In the genomic region with DNA sequence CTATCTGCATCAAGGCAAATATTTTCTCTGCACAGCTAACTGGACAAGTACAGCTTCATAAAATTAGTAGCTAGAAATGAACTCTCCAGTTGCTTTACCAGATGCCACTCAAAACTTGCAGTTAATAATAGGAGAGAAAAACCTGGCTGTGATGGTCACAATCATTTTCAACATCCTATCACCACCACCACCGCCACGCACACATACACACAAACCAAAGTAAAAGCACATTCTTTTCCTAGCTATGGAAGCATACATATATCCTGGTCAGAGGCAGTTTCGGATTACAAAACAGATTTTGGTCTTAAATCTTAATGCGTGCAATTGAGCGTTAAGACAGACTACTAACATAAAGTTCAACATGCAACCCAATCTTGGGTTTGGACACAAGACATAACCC, we compare ENCODE assay signal across 8 cellular contexts. TPM values are rescaled to one million over a fixed set of nuclear protein-coding genes. Genes with fewer than 3 reads are reported as not detected.
A peak's percentile ranks its signal among the peaks of the same experiment; 100 is the strongest.
DNase-seq lines count a peak whose midpoint lies in the region; ATAC-seq and TF ChIP-seq lines count a peak whose summit lies in the region.

No MANE protein-coding gene starts in this region.

- peaks cover 4% of the 10 kb centered on the region for H3K36me3 Mint-ChIP-seq in CD4-positive, CD25-positive, alpha-beta regulatory T cell
- peaks cover 23% of the 10 kb centered on the region for H3K36me3 Mint-ChIP-seq in nephron (ENCODE audit: low read depth)

- peak overlapping the region; percentile 89 for H3K4me2 ChIP-seq in MM.1S (ENCODE audit: low read depth, low read length)

- DNase-seq in CD4-positive, CD25-positive, alpha-beta regulatory T cell = peak in 1 of 3 donors; percentile 41
- DNase-seq in MM.1S = no peak
- no peak for DNase-seq in effector memory CD4-positive, alpha-beta T cell
- DNase-seq in NCI-H2227 treated with DMSO at 0.1 percent for 48 hours (lab: John Stamatoyannopoulos, UW) = no peak
- no peak for DNase-seq in NCI-H2029 (lab: John Stamatoyannopoulos, UW)
- no peak for DNase-seq in stimulated activated CD4-positive, alpha-beta T cell treated with anti-CD3 and anti-CD28 coated beads, Interleukin-12 subunit alpha, Interleukin-12 subunit beta, amount 100 ng/mL, for 4 hours

- peak overlapping the region in 2 of 3 donors; percentile 73 to 93 for H3K27ac Mint-ChIP-seq in CD4-positive, CD25-positive, alpha-beta regulatory T cell
- H3K27ac Mint-ChIP-seq in nephron = peak overlapping the region; percentile 73 to 99 (median 96)

- peaks cover 65% of the 10 kb centered on the region for H3K79me2 ChIP-seq in MM.1S (ENCODE audit: low read length)

- peaks cover 32% of the 10 kb centered on the region for H3K4me1 ChIP-seq in CD4-positive, CD25-positive, alpha-beta regulatory T cell (ENCODE audit: control insufficient read depth, insufficient read depth, low read length, poor library complexity, severe bottlenecking)
- peaks cover 11% of the 10 kb centered on the region for H3K4me1 ChIP-seq in MM.1S (ENCODE audit: low read length)
- peaks cover 19% of the 10 kb centered on the region for H3K4me1 ChIP-seq in effector memory CD4-positive, alpha-beta T cell (ENCODE audit: control insufficient read depth, insufficient read depth, low read length, poor library complexity, severe bottlenecking)

- H3K27ac ChIP-seq in CD4-positive, CD25-positive, alpha-beta regulatory T cell (ENCODE audit: insufficient read depth, low read length, poor library complexity, severe bottlenecking) = no peak overlapping the region
- no peak overlapping the region for H3K27ac ChIP-seq in MM.1S (ENCODE audit: low read length)
- H3K27ac ChIP-seq in effector memory CD4-positive, alpha-beta T cell (ENCODE audit: insufficient read depth, low read length, poor library complexity, severe bottlenecking) = no peak overlapping the region

- peaks cover 0 to 3% (median 0%) of the 10 kb centered on the region in 7 donors for H3K9me3 Mint-ChIP-seq in CD4-positive, CD25-positive, alpha-beta regulatory T cell
- no peaks in the 10 kb centered on the region for H3K9me3 Mint-ChIP-seq in nephron

- ATAC-seq in CD4-positive, CD25-positive, alpha-beta regulatory T cell (ENCODE audit: low read depth in 2 of 2) = no peak
- ATAC-seq in HG02938 (IDR thresholded peaks at IDR 0.05; ENCODE audit: unreplicated experiment) = no peak

- H3K36me3 ChIP-seq in CD4-positive, CD25-positive, alpha-beta regulatory T cell (ENCODE audit: control insufficient read depth, insufficient read depth, low read length) = peaks cover 3% of the 10 kb centered on the region
- H3K36me3 ChIP-seq in MM.1S (replicated peaks; ENCODE audit: insufficient read depth, low read length) = no peaks in the 10 kb centered on the region
- H3K36me3 ChIP-seq in effector memory CD4-positive, alpha-beta T cell (ENCODE audit: control insufficient read depth, insufficient read depth, low read length) = no peaks in the 10 kb centered on the region

- peak overlapping the region; percentile 95 to 99 (median 96) for H3K4me3 Mint-ChIP-seq in CD4-positive, CD25-positive, alpha-beta regulatory T cell
- H3K4me3 Mint-ChIP-seq in nephron = peak overlapping the region; percentile 93 to 99 (median 98)

- H3K4me1 Mint-ChIP-seq in CD4-positive, CD25-positive, alpha-beta regulatory T cell = peaks cover 33 to 69% (median 50%) of the 10 kb centered on the region in 4 donors
- peaks cover 22% of the 10 kb centered on the region for H3K4me1 Mint-ChIP-seq in nephron

- TF ChIP-seq CTCF in MM.1S (IDR thresholded peaks at IDR 0.05; ENCODE audit: low read length) (no peak), nephron (IDR thresholded peaks at IDR 0.05; ENCODE audit: unreplicated experiment in 3 of 3) (no peak)

- H3K4me3 ChIP-seq in CD4-positive, CD25-positive, alpha-beta regulatory T cell (ENCODE audit: low read depth, low read length) = peak overlapping the region; percentile 77
- peak overlapping the region; percentile 93 for H3K4me3 ChIP-seq in MM.1S (ENCODE audit: low read length)
- H3K4me3 ChIP-seq in effector memory CD4-positive, alpha-beta T cell (ENCODE audit: insufficient read depth, low read depth, low read length, poor library complexity, severe bottlenecking) = peak overlapping the region; percentile 99

- H3K27me3 Mint-ChIP-seq in CD4-positive, CD25-positive, alpha-beta regulatory T cell = peaks cover 19% of the 10 kb centered on the region
- H3K27me3 Mint-ChIP-seq in nephron (ENCODE audit: low read depth) = no peaks in the 10 kb centered on the region

- peaks cover 7% of the 10 kb centered on the region for H3K27me3 ChIP-seq in CD4-positive, CD25-positive, alpha-beta regulatory T cell (ENCODE audit: control insufficient read depth, insufficient read depth, low read length)
- H3K27me3 ChIP-seq in MM.1S (replicated peaks; ENCODE audit: insufficient read depth, low read length) = no peaks in the 10 kb centered on the region
- H3K27me3 ChIP-seq in effector memory CD4-positive, alpha-beta T cell (replicated peaks; ENCODE audit: control insufficient read depth, insufficient read depth, low read length, poor library complexity, severe bottlenecking) = no peaks in the 10 kb centered on the region

- H3K9me3 ChIP-seq in CD4-positive, CD25-positive, alpha-beta regulatory T cell (ENCODE audit: control insufficient read depth in 2 of 2, low read length in 2 of 2) = no peaks in the 10 kb centered on the region
- H3K9me3 ChIP-seq in MM.1S (replicated peaks; ENCODE audit: insufficient read depth, low read length) = no peaks in the 10 kb centered on the region
- no peaks in the 10 kb centered on the region for H3K9me3 ChIP-seq in effector memory CD4-positive, alpha-beta T cell (ENCODE audit: control insufficient read depth, low read length)

- peak overlapping the region; percentile 81; the same call in 1 of the 2 replicates for H3K9ac ChIP-seq in MM.1S (ENCODE audit: low read length)

- H3K9me2 ChIP-seq in MM.1S (replicated peaks; ENCODE audit: insufficient read depth, low read length) = no peaks in the 10 kb centered on the region

- H2AFZ ChIP-seq in MM.1S (ENCODE audit: low read length) = no peak overlapping the region

- H3F3A ChIP-seq in MM.1S (ENCODE audit: insufficient read depth, low read length) = 0 out of 2 replicates have a peak, but pooled peaks cover 5% of the 10 kb centered on the region

- peaks cover 3% of the 10 kb centered on the region; the same call in 1 of the 2 replicates for H4K20me1 ChIP-seq in MM.1S (ENCODE audit: insufficient read depth, low read length)

RNA-seq across cellular contexts. Expression of a gene that starts 1.4 kb away (rescaled TPM):
- total RNA-seq in CD4-positive, CD25-positive, alpha-beta regulatory T cell = 24.6 TPM
- polyA plus RNA-seq in CD4-positive, CD25-positive, alpha-beta regulatory T cell = 10 to 100 TPM; 23.4 to 31.4 (median 24.7) TPM
